In the genomic region with DNA sequence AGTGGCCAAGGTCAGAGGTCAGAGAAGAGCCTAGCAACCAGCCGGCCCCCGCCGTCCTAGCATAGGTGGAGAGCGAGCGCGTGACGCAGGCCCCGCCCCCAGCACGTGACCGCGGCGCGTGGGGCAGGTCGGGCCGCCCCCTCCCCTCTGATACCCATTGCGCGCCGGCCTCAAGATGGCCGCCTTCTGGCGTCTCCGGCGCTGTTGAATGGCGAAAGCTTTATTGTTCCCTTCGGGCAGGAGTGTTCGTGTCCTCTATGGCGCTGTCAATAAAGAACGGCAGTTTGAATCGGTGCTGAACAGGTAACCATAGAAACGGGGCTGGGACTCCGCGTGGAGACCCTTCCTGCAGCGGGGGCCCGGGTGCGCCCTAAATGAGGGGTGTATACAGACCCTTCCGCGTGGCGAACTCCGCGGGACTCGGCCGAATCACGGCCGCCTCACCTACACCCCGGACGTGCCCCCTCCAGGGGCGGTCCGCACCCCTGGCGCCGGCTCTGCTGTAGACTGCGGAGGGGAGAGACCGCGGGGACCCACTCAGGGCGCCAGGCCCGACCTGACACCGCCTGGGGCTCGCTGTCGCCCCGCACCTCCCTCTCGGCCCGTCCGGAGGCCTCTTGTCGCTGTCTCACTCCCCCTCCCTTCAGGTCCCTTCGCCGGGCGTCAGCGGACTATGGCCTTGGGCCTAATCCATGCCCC, we compare ENCODE assay signal across 8 cellular contexts. TPM values are rescaled to one million over a fixed set of nuclear protein-coding genes. Genes with fewer than 3 reads are reported as not detected.
DNase-seq lines count a peak whose midpoint lies in the region; ATAC-seq, FAIRE-seq and TF ChIP-seq lines count a peak whose summit lies in the region.

A gene with protein sequence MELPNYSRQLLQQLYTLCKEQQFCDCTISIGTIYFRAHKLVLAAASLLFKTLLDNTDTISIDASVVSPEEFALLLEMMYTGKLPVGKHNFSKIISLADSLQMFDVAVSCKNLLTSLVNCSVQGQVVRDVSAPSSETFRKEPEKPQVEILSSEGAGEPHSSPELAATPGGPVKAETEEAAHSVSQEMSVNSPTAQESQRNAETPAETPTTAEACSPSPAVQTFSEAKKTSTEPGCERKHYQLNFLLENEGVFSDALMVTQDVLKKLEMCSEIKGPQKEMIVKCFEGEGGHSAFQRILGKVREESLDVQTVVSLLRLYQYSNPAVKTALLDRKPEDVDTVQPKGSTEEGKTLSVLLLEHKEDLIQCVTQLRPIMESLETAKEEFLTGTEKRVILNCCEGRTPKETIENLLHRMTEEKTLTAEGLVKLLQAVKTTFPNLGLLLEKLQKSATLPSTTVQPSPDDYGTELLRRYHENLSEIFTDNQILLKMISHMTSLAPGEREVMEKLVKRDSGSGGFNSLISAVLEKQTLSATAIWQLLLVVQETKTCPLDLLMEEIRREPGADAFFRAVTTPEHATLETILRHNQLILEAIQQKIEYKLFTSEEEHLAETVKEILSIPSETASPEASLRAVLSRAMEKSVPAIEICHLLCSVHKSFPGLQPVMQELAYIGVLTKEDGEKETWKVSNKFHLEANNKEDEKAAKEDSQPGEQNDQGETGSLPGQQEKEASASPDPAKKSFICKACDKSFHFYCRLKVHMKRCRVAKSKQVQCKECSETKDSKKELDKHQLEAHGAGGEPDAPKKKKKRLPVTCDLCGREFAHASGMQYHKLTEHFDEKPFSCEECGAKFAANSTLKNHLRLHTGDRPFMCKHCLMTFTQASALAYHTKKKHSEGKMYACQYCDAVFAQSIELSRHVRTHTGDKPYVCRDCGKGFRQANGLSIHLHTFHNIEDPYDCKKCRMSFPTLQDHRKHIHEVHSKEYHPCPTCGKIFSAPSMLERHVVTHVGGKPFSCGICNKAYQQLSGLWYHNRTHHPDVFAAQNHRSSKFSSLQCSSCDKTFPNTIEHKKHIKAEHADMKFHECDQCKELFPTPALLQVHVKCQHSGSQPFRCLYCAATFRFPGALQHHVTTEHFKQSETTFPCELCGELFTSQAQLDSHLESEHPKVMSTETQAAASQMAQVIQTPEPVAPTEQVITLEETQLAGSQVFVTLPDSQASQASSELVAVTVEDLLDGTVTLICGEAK (plus strand): TSS at position 150 of the 699 bp plus-strand sequence. CDS start 38,098 bp downstream, outside the sequence.

- ATAC-seq in GM19025 (IDR thresholded peaks at IDR 0.05; ENCODE audit: low read depth, unreplicated experiment) (peak; percentile 86), HG03342 (IDR thresholded peaks at IDR 0.05; ENCODE audit: unreplicated experiment) (peak; percentile 89)

- H3K36me3 ChIP-seq in keratinocyte (ENCODE audit: control insufficient read depth in 2 of 2, extremely low read depth in 1 of 2, insufficient read depth in 2 of 2, low read length in 2 of 2) = no peaks in the 10 kb centered on the region

- H3K79me2 ChIP-seq in keratinocyte (ENCODE audit: control insufficient read depth, insufficient read depth, low read length) = peaks cover 14% of the 10 kb centered on the region

- no peak for FAIRE-seq in keratinocyte (lab: Jason Lieb, UNC)

- no peaks in the 10 kb centered on the region for H3K9me3 ChIP-seq in keratinocyte (ENCODE audit: control insufficient read depth, low read depth, low read length)

- no peak for TF ChIP-seq CTCF in AG09319 (IDR thresholded peaks at IDR 0.05; ENCODE audit: low read depth, low read length)
- TF ChIP-seq CTCF in keratinocyte (optimal IDR thresholded peaks at IDR 0.05 in 1 of 3, IDR thresholded peaks at IDR 0.05 in 1 of 3, conservative IDR thresholded peaks at IDR 0.05 in 1 of 3; ENCODE audit: extremely low read depth in 1 of 3, insufficient read depth in 2 of 3, low read length in 3 of 3) = no peak

- DNase-seq in AG09319 (ENCODE audit: extremely low read depth, low read depth) = peak; percentile 96
- DNase-seq in NCI-H446 (lab: John Stamatoyannopoulos, UW) = peak; percentile 94 to 98
- peak; percentile 96 for DNase-seq in activated CD4-positive, CD25-positive, alpha-beta regulatory T cell treated with anti-CD3 and anti-CD28 coated beads, Interleukin-2, amount 50 U/mL, for 72 hours
- DNase-seq in cerebellar nuclear complex (lab: John Stamatoyannopoulos, UW) = peak; percentile 55 to 92
- peak; percentile 41 for DNase-seq in keratinocyte (ENCODE audit: low read depth, low spot score)
- peak; percentile 89 to 93 (median 91) for DNase-seq in stimulated activated CD4-positive, alpha-beta T cell treated with anti-CD3 and anti-CD28 coated beads, Interleukin-12 subunit alpha, Interleukin-12 subunit beta, amount 100 ng/mL, for 48 hours (ENCODE audit: low read depth in 2 of 3, low spot score in 1 of 3)

- H3K27me3 ChIP-seq in keratinocyte (ENCODE audit: control insufficient read depth, extremely low read depth, insufficient read depth, low read length) = no peaks in the 10 kb centered on the region

- peaks cover 4% of the 10 kb centered on the region for H3K4me1 ChIP-seq in keratinocyte (ENCODE audit: control insufficient read depth, extremely low read depth, insufficient read depth, low read length)

- H2AFZ ChIP-seq in keratinocyte (ENCODE audit: control insufficient read depth, low read length) = peak within 1 kb of the TSS; percentile 89

- dilution Hi-C loops in keratinocyte (cut with MboI; ENCODE audit: extremely low pct_ligation_motif_present, low sequenced_read_pairs) = no loop called here

- H4K20me1 ChIP-seq in keratinocyte (ENCODE audit: control insufficient read depth, extremely low read depth, insufficient read depth, low read length) = no peaks in the 10 kb centered on the region

- H3K4me2 ChIP-seq in keratinocyte (ENCODE audit: control insufficient read depth, extremely low read depth, insufficient read depth, low read depth, low read length) = peak within 1 kb of the TSS; percentile 93

- H3K27ac ChIP-seq in keratinocyte (ENCODE audit: control insufficient read depth, insufficient read depth, low read length) = peak within 1 kb of the TSS; percentile 74

- peak within 1 kb of the TSS; percentile 70 to 81 (median 77) for H3K4me3 ChIP-seq in keratinocyte (ENCODE audit: control insufficient read depth in 2 of 3, extremely low read depth in 1 of 3, insufficient read depth in 2 of 3, low read depth in 1 of 3, low read length in 3 of 3)

- peak within 1 kb of the TSS; percentile 90 for H3K9ac ChIP-seq in keratinocyte (ENCODE audit: control insufficient read depth, extremely low read depth, insufficient read depth, low read length)

- no peaks in the 10 kb centered on the region for H3K9me1 ChIP-seq in keratinocyte (ENCODE audit: control insufficient read depth, extremely low read depth, insufficient read depth, low read length)

RNA-seq across cellular contexts. Expression of the gene that starts here (rescaled TPM):
- polyA plus RNA-seq in keratinocyte = 4.8 to 5.0 TPM (median 4.9 TPM) in 3 replicates
- polyA plus RNA-seq in keratinocyte (2011; ENCODE audit: low read depth) = 2.5 TPM
- polyA plus RNA-seq in keratinocyte (2011; cell fraction: cytosol; rRNA removed) = 2.4 and 2.9 TPM in 2 replicates
- polyA plus RNA-seq in keratinocyte (2011; cell fraction: nucleus; rRNA removed) = 26.8 and 27.3 TPM in 2 replicates
- 3.5 and 6.0 TPM in 2 replicates for polyA plus RNA-seq in keratinocyte (2012; ENCODE audit: low replicate concordance)
- 13.0 to 13.6 TPM (median 13.3 TPM) in 3 replicates for polyA minus RNA-seq in keratinocyte
- 4.2 TPM for polyA minus RNA-seq in keratinocyte (2011; cell fraction: cytosol; rRNA and poly(A)+ RNA removed)
- polyA minus RNA-seq in keratinocyte (2011; cell fraction: nucleus; rRNA and poly(A)+ RNA removed) = 11.3 and 18.0 TPM in 2 replicates

Comparison
In these comparisons a context has a peak if more than half of its experiments do, and no peak if none do; other contexts are left out.
1. Peak in every context shown above with its lines: DNase-seq, ATAC-seq, H3K4me3 ChIP-seq and H3K27ac ChIP-seq.
2. DNase-seq: peak in every context shown above with its lines; median percentile 96 in AG09319; 96 in NCI-H446; 96 in activated CD4-positive, CD25-positive, alpha-beta regulatory T cell treated with anti-CD3 and anti-CD28 coated beads, Interleukin-2, amount 50 U/mL, for 72 hours; 91 in stimulated activated CD4-positive, alpha-beta T cell treated with anti-CD3 and anti-CD28 coated beads, Interleukin-12 subunit alpha, Interleukin-12 subunit beta, amount 100 ng/mL, for 48 hours; 74 in cerebellar nuclear complex; 41 in keratinocyte.